Comparison of ENCODE assay signal across 21 cellular contexts in the genomic region with DNA sequence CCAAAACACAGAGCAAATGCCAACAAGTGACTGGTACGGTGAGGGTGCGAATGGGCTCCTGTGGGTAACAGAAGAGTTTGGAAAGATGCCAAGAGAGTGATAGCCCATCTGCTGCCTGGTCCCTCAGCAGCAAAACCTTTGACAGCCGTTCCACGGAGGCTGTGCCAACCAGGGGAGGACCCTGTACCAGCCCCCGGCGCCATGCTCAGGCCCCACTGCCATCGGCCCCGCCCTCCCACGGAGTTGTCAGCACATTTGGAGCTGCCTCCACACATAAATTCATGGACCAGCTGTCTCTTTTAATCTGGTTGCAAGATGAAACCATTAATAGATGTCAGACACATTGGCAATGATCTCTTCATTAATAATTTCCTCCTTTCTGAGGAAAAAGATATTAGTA.
"Had no signal": no experiment of that assay in that cellular context is flagged by ENCODE, and none has a peak within 500 bp of the region (broad histone marks: within the 10 kb centered on the region; RNA-seq: fewer than 3 reads in every experiment).

No MANE protein-coding gene starts in this region.

- ATAC-seq: activated CD4-positive, alpha-beta T cell treated with anti-CD3 and anti-CD28 coated beads for 36 hours; activated naive CD4-positive, alpha-beta T cell treated with anti-CD3 and anti-CD28 coated beads, Interleukin-2, amount 50 U/mL, for 72 hours; activated T-cell treated with anti-CD3 and anti-CD28 coated beads, Interleukin-2, amount 50 U/mL, for 72 hours; esophagus mucosa; left cardiac atrium; left ventricle myocardium superior; mucosa of descending colon; natural killer cell treated with Interleukin-12 subunit alpha and Interleukin-12 subunit beta and Interleukin-15 and Interleukin-18, amount 100 ng/mL, for 72 hours; right cardiac atrium had no signal

- DNase-seq: activated CD4-positive, alpha-beta T cell treated with anti-CD3 and anti-CD28 coated beads for 36 hours; activated CD4-positive, CD25-positive, alpha-beta regulatory T cell; activated naive CD4-positive, alpha-beta T cell; activated T-cell treated with anti-CD3 and anti-CD28 coated beads for 4 hours; activated T-cell treated with anti-CD3 and anti-CD28 coated beads, Interleukin-2, amount 50 U/mL, for 72 hours; central memory CD4-positive, alpha-beta T cell; endodermal cell; foreskin fibroblast; head of caudate nucleus; hippocampal formation; left cardiac atrium; left ventricle myocardium superior; mucosa of descending colon; posterior cingulate gyrus; right cardiac atrium; stimulated activated CD4-positive, alpha-beta T cell treated with anti-CD3 and anti-CD28 coated beads, Interleukin-15, amount 100 ng/mL, for 24 hours; stimulated activated CD4-positive, alpha-beta T cell treated with anti-CD3 and anti-CD28 coated beads, Interleukin-2, amount 100 ng/mL, for 24 hours; stimulated activated naive CD4-positive, alpha-beta T cell had no signal
